Comparison of ENCODE assay signal across 10 cellular contexts in the genomic region with DNA sequence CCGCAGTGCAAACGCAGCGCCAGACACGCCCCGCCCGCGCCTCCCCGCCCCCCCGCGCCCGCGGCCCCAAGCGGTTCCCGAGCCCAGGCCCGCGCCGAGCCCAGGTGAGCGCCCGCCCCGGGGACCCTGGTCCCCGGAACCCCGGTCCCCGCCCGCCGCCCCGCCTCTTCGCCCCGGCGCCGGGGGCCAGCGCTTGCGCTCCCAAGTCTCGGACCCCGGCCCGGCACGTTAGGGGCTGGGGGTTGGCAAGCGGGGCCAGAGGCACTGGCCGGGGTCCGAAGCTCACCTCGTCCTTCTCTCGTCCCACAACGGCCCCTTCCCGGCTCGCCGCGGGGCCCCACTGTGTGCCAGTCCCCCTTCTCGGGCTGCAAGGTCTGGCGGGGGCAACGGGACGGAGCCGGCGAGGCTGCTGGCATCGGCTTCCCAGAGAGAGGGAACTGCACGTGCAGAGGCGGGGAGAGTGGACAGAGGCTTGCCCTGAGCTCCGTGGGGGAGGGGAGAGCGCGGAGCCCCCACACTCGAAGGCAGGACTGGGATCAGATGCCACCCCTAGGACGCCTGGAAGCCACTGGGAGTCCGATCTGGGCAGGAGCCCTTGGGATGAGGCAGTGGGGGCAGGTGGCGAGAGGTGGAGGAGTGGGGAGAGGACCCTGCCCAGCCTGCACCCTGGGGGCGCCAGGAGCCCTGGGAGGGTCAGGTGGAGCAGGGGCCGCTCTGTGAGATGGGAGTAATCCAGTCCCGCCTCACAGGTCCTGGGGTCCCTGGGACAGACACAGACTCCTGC. TPM values are rescaled to one million over a fixed set of nuclear protein-coding genes. Genes with fewer than 3 reads are reported as not detected.
DNase-seq lines count a peak whose midpoint lies in the region; ATAC-seq, FAIRE-seq and TF ChIP-seq lines count a peak whose summit lies in the region.
"Had no signal": no experiment of that assay in that cellular context is flagged by ENCODE, and none has a peak within 500 bp of the region (broad histone marks: within the 10 kb centered on the region; RNA-seq: fewer than 3 reads in every experiment).

No MANE protein-coding gene starts in this region.

- H3K4me1 Mint-ChIP-seq in stimulated activated naive CD8-positive, alpha-beta T cell treated with anti-CD3 and anti-CD28 coated beads, Interleukin-15, Interleukin-2, amounts not matched to agents 100 ng/mL and 50 ng/mL, for 24 hours (ENCODE audit: low read depth): peaks cover 16% of the 10 kb centered on the region

- in situ Hi-C loops in HepG2 (cut with HindIII; ENCODE audit: extremely low pct_ligation_motif_present, low pct_unique_long_range_greater_than_20kb): no loop called here

- H3K4me2 ChIP-seq in HepG2 (ENCODE audit: low read depth, low read length): peak overlapping the region; percentile 86

- H3K4me3 ChIP-seq in HUES6 (ENCODE audit: low read depth, low read length): peak overlapping the region; percentile 51
- no peak overlapping the region for H3K4me3 ChIP-seq in body of pancreas
- H3K4me3 ChIP-seq in HepG2 (replicated peaks in 1 of 3; ENCODE audit: insufficient read depth in 1 of 3, low read depth in 2 of 3, low read length in 3 of 3): peak overlapping the region; percentile 60 to 72 (median 64)

- ATAC-seq in body of pancreas: peak; percentile 54
- peak; percentile 10 for ATAC-seq in HepG2
- ATAC-seq in HG03520 (IDR thresholded peaks at IDR 0.05; ENCODE audit: unreplicated experiment): no peak
- no peak for ATAC-seq in GM18498 (IDR thresholded peaks at IDR 0.05; ENCODE audit: unreplicated experiment)
- ATAC-seq in GM18519 (IDR thresholded peaks at IDR 0.05; ENCODE audit: low FRiP score, unreplicated experiment): no peak

- H3K27ac ChIP-seq in HUES6 (ENCODE audit: low read depth, low read length) (no peak overlapping the region), body of pancreas (no peak overlapping the region), HepG2 (ENCODE audit: extremely low read length, insufficient read depth, low read length) (peak overlapping the region; percentile 50)
- H3K27ac ChIP-seq: epithelial cell of prostate had no signal

- TF ChIP-seq EP300 in HepG2 (IDR thresholded peaks at IDR 0.05; ENCODE audit: low read depth in 2 of 2, low read length in 2 of 2) (no peak), HepG2 (CRISPR knock-in tag; IDR thresholded peaks at IDR 0.05; ENCODE audit: borderline replicate concordance) (no peak)

- H3K9ac ChIP-seq in HUES6 (ENCODE audit: low read length) (no peak overlapping the region), HepG2 (ENCODE audit: insufficient read depth, low read depth, low read length) (peak overlapping the region; percentile 70)

- CTCF ChIA-PET in HepG2 (lab: Yijun Ruan, JAX; ENCODE audit: low intra/inter-chr PET ratio, low total read pairs): no interaction called here

- TF ChIP-seq RAD21 in HepG2 (CRISPR knock-in tag; IDR thresholded peaks at IDR 0.05): no peak; the same call in 1 of the 2 replicates

- H3K9me3 ChIP-seq in HUES6 (ENCODE audit: control insufficient read depth, insufficient read depth, low read depth, low read length) (no peaks in the 10 kb centered on the region), body of pancreas (no peaks in the 10 kb centered on the region), HepG2 (ENCODE audit: low read length) (no peaks in the 10 kb centered on the region)

- peaks cover 4% of the 10 kb centered on the region for H3K79me2 ChIP-seq in HepG2 (ENCODE audit: insufficient read depth, low read length)

- BruUV-seq in HepG2 (replicated peaks; lab: Mats Ljungman, UMichigan): no TSS peak

- POLR2A ChIA-PET in HepG2 (lab: Yijun Ruan, JAX): interaction anchor here (1.1 to 3.9 kb wide), 2 partner anchors 16 to 38 kb away, joined by 3 to 33 read pairs; partner anchors contain the start of gene LZTR1

- peak overlapping the region; percentile 7 for H3K4me3 Mint-ChIP-seq in stimulated activated naive CD8-positive, alpha-beta T cell treated with anti-CD3 and anti-CD28 coated beads, Interleukin-15, Interleukin-2, amounts not matched to agents 100 ng/mL and 50 ng/mL, for 24 hours

- H3K36me3 ChIP-seq in HUES6 (ENCODE audit: control insufficient read depth, insufficient read depth, low read length): no peaks in the 10 kb centered on the region
- no peaks in the 10 kb centered on the region for H3K36me3 ChIP-seq in body of pancreas (replicated peaks in 1 of 2; ENCODE audit: insufficient read depth in 1 of 2, low read depth in 2 of 2)
- H3K36me3 ChIP-seq in HepG2 (replicated peaks in 1 of 2; ENCODE audit: control insufficient read depth in 1 of 2, insufficient read depth in 2 of 2, low read length in 2 of 2): no peaks in the 10 kb centered on the region

- TF ChIP-seq CTCF in body of pancreas (IDR thresholded peaks at IDR 0.05) (no peak), HepG2 (CRISPR knock-in tag; IDR thresholded peaks at IDR 0.05) (0 out of 2 replicates have a peak, but pooled peaks have one; percentile 2)

- no peaks in the 10 kb centered on the region for H4K20me1 ChIP-seq in HepG2 (ENCODE audit: insufficient read depth, low read length)

- FAIRE-seq in HepG2 (lab: Jason Lieb, UNC): no peak
- FAIRE-seq: GM18507 had no signal

- H3K36me3 Mint-ChIP-seq in stimulated activated naive CD8-positive, alpha-beta T cell treated with anti-CD3 and anti-CD28 coated beads, Interleukin-15, Interleukin-2, amounts not matched to agents 100 ng/mL and 50 ng/mL, for 24 hours (ENCODE audit: low read depth): no peaks in the 10 kb centered on the region

- H3K27ac Mint-ChIP-seq in stimulated activated naive CD8-positive, alpha-beta T cell treated with anti-CD3 and anti-CD28 coated beads, Interleukin-15, Interleukin-2, amounts not matched to agents 100 ng/mL and 50 ng/mL, for 24 hours: no peak overlapping the region

- no peaks in the 10 kb centered on the region for H3K9me3 Mint-ChIP-seq in stimulated activated naive CD8-positive, alpha-beta T cell treated with anti-CD3 and anti-CD28 coated beads, Interleukin-15, Interleukin-2, amounts not matched to agents 100 ng/mL and 50 ng/mL, for 24 hours

- H3K27me3 ChIP-seq in HUES6 (ENCODE audit: control insufficient read depth, insufficient read depth, low read length) (peaks cover 78% of the 10 kb centered on the region), body of pancreas (peaks cover 0 to 3% of the 10 kb centered on the region in 2 donors), HepG2 (ENCODE audit: control insufficient read depth in 1 of 2, insufficient read depth in 2 of 2, low read length in 2 of 2) (no peaks in the 10 kb centered on the region)

- peaks cover 10% of the 10 kb centered on the region for H3K27me3 Mint-ChIP-seq in stimulated activated naive CD8-positive, alpha-beta T cell treated with anti-CD3 and anti-CD28 coated beads, Interleukin-15, Interleukin-2, amounts not matched to agents 100 ng/mL and 50 ng/mL, for 24 hours

- H2AFZ ChIP-seq in HepG2 (ENCODE audit: low read length): no peak overlapping the region

- DNase-seq in body of pancreas (peak in 1 of 4 donors; percentile 38), HepG2 (ENCODE audit: low spot score) (no peak)
- DNase-seq: NCI-H510A had no signal

- TF ChIP-seq POLR2A in body of pancreas (IDR thresholded peaks at IDR 0.05) (no peak), HepG2 (IDR thresholded peaks at IDR 0.05; ENCODE audit: insufficient read depth in 1 of 2, low read depth in 2 of 2, low read length in 2 of 2) (no peak)

- intact Hi-C loops in body of pancreas (cut with DNase I) (loop anchor here (10.0 kb wide), 2 partner anchors 50 kb away; partner anchors contain the start of genes CRKL and P2RX6), HepG2 (cut with micrococcal nuclease; ENCODE audit: unreplicated experiment) (no loop called here)

- H3K4me1 ChIP-seq in HUES6 (ENCODE audit: control insufficient read depth, insufficient read depth, low read length): peaks cover 13% of the 10 kb centered on the region
- H3K4me1 ChIP-seq in body of pancreas: peaks cover 11% of the 10 kb centered on the region
- peaks cover 56% of the 10 kb centered on the region for H3K4me1 ChIP-seq in HepG2 (ENCODE audit: insufficient read depth, low read length)

- 6 to 16% methylated on average over 8 to 37 of the region's 65 CpGs for WGBS in body of pancreas, 2 donors
- WGBS in HepG2 (ENCODE audit: low lambda C conversion rate): 5% methylated on average over 8 of the region's 65 CpGs

RNA-seq across cellular contexts. Expression of gene AIFM3, which starts 1.8 kb away (rescaled TPM):
- total RNA-seq in body of pancreas: 1 to 10 TPM in 1 of 2 donors, under 1 TPM in 1; 0.78 to 3.0 TPM
- 11.0 and 15.3 TPM in 2 replicates for total RNA-seq in HepG2 (2016; rRNA removed; fragmentation: Illumina TruSeq; extraction: Trizol)
- total RNA-seq in HepG2 (2016; cell fraction: cytosol; rRNA removed; fragmentation: Illumina TruSeq; extraction: Trizol; ENCODE audit: low read depth): 11.0 and 11.3 TPM in 2 replicates
- total RNA-seq in HepG2 (2016; cell fraction: insoluble cytoplasmic fraction; rRNA removed; fragmentation: Illumina TruSeq; extraction: Trizol): 8.7 and 17.7 TPM in 2 replicates
- 18.9 and 20.5 TPM in 2 replicates for total RNA-seq in HepG2 (2016; cell fraction: membrane; rRNA removed; fragmentation: Illumina TruSeq; extraction: Trizol)
- 17.3 and 19.2 TPM in 2 replicates for total RNA-seq in HepG2 (2016; cell fraction: nucleus; rRNA removed; fragmentation: Illumina TruSeq; extraction: Trizol)
- polyA plus RNA-seq in HepG2 (2011; rRNA removed): 9.0 and 12.0 TPM in 2 replicates
- 9.9 and 12.9 TPM in 2 replicates for polyA plus RNA-seq in HepG2 (2011; cell fraction: cytosol; rRNA removed)
- polyA plus RNA-seq in HepG2 (2011; cell fraction: nucleus; rRNA removed): 124 and 135 TPM in 2 replicates
- polyA plus RNA-seq in HepG2 (2012): 9.3 and 10.2 TPM in 2 replicates
- polyA plus RNA-seq in HepG2 (2016; cell fraction: cytosol; fragmentation: Illumina TruSeq; extraction: Trizol; ENCODE audit: low read depth): 9.8 and 11.5 TPM in 2 replicates
- 8.2 and 11.1 TPM in 2 replicates for polyA plus RNA-seq in HepG2 (2016; cell fraction: insoluble cytoplasmic fraction; fragmentation: Illumina TruSeq; extraction: Trizol; ENCODE audit: low read depth)
- 16.8 and 17.1 TPM in 2 replicates for polyA plus RNA-seq in HepG2 (2016; cell fraction: membrane; fragmentation: Illumina TruSeq; extraction: Trizol; ENCODE audit: low read depth)
- polyA plus RNA-seq in HepG2 (2016; cell fraction: nucleus; fragmentation: Illumina TruSeq; extraction: Trizol; ENCODE audit: insufficient read depth, low read depth): 45.0 and 47.7 TPM in 2 replicates
- polyA minus RNA-seq in HepG2 (2011; rRNA and poly(A)+ RNA removed; ENCODE audit: low replicate concordance): 0.07 and 13.9 TPM in 2 replicates
- 6.5 and 6.6 TPM in 2 replicates for polyA minus RNA-seq in HepG2 (2011; cell fraction: cytosol; rRNA and poly(A)+ RNA removed)
- polyA minus RNA-seq in HepG2 (2011; cell fraction: nucleus; rRNA and poly(A)+ RNA removed): 18.9 and 19.3 TPM in 2 replicates

RNA-seq across cellular contexts. Expression of gene LZTR1, which starts 16.8 kb away (rescaled TPM):
- 10 to 100 TPM; 25.7 to 66.9 TPM for total RNA-seq in body of pancreas
- total RNA-seq in HepG2 (2016; rRNA removed; fragmentation: Illumina TruSeq; extraction: Trizol): 12.0 and 22.4 TPM in 2 replicates
- total RNA-seq in HepG2 (2016; cell fraction: cytosol; rRNA removed; fragmentation: Illumina TruSeq; extraction: Trizol; ENCODE audit: low read depth): 6.7 and 7.2 TPM in 2 replicates
- 11.0 and 24.0 TPM in 2 replicates for total RNA-seq in HepG2 (2016; cell fraction: insoluble cytoplasmic fraction; rRNA removed; fragmentation: Illumina TruSeq; extraction: Trizol)
- total RNA-seq in HepG2 (2016; cell fraction: membrane; rRNA removed; fragmentation: Illumina TruSeq; extraction: Trizol): 7.2 and 7.5 TPM in 2 replicates
- 24.0 and 31.5 TPM in 2 replicates for total RNA-seq in HepG2 (2016; cell fraction: nucleus; rRNA removed; fragmentation: Illumina TruSeq; extraction: Trizol)
- polyA plus RNA-seq in HepG2 (2011; rRNA removed): 21.8 and 36.0 TPM in 2 replicates
- polyA plus RNA-seq in HepG2 (2011; cell fraction: cytosol; rRNA removed): 7.8 and 11.5 TPM in 2 replicates
- polyA plus RNA-seq in HepG2 (2011; cell fraction: nucleus; rRNA removed): 218 and 255 TPM in 2 replicates
- polyA plus RNA-seq in HepG2 (2012): 16.0 and 20.8 TPM in 2 replicates
- polyA plus RNA-seq in HepG2 (2016; cell fraction: cytosol; fragmentation: Illumina TruSeq; extraction: Trizol; ENCODE audit: low read depth): 1.7 and 1.9 TPM in 2 replicates
- 10.7 and 13.3 TPM in 2 replicates for polyA plus RNA-seq in HepG2 (2016; cell fraction: insoluble cytoplasmic fraction; fragmentation: Illumina TruSeq; extraction: Trizol; ENCODE audit: low read depth)
- 3.5 and 4.4 TPM in 2 replicates for polyA plus RNA-seq in HepG2 (2016; cell fraction: membrane; fragmentation: Illumina TruSeq; extraction: Trizol; ENCODE audit: low read depth)
- 85.8 and 92.2 TPM in 2 replicates for polyA plus RNA-seq in HepG2 (2016; cell fraction: nucleus; fragmentation: Illumina TruSeq; extraction: Trizol; ENCODE audit: insufficient read depth, low read depth)
- 28.9 and 51.0 TPM in 2 replicates for polyA minus RNA-seq in HepG2 (2011; rRNA and poly(A)+ RNA removed; ENCODE audit: low replicate concordance)
- polyA minus RNA-seq in HepG2 (2011; cell fraction: cytosol; rRNA and poly(A)+ RNA removed): 12.1 and 13.7 TPM in 2 replicates
- polyA minus RNA-seq in HepG2 (2011; cell fraction: nucleus; rRNA and poly(A)+ RNA removed): 71.7 and 79.9 TPM in 2 replicates

RNA-seq across cellular contexts. Expression of gene THAP7, which starts 36.6 kb away (rescaled TPM):
- 10 to 100 TPM; 17.1 to 20.2 TPM for total RNA-seq in body of pancreas
- 20.4 and 25.5 TPM in 2 replicates for total RNA-seq in HepG2 (2016; rRNA removed; fragmentation: Illumina TruSeq; extraction: Trizol)
- total RNA-seq in HepG2 (2016; cell fraction: cytosol; rRNA removed; fragmentation: Illumina TruSeq; extraction: Trizol; ENCODE audit: low read depth): 10.9 and 13.4 TPM in 2 replicates
- total RNA-seq in HepG2 (2016; cell fraction: insoluble cytoplasmic fraction; rRNA removed; fragmentation: Illumina TruSeq; extraction: Trizol): 22.1 and 23.8 TPM in 2 replicates
- total RNA-seq in HepG2 (2016; cell fraction: membrane; rRNA removed; fragmentation: Illumina TruSeq; extraction: Trizol): 19.2 and 23.3 TPM in 2 replicates
- 18.4 and 19.1 TPM in 2 replicates for total RNA-seq in HepG2 (2016; cell fraction: nucleus; rRNA removed; fragmentation: Illumina TruSeq; extraction: Trizol)
- 13.0 and 16.4 TPM in 2 replicates for polyA plus RNA-seq in HepG2 (2011; rRNA removed)
- 11.4 and 17.5 TPM in 2 replicates for polyA plus RNA-seq in HepG2 (2011; cell fraction: cytosol; rRNA removed)
- polyA plus RNA-seq in HepG2 (2011; cell fraction: nucleus; rRNA removed): 53.1 and 55.7 TPM in 2 replicates
- polyA plus RNA-seq in HepG2 (2012): 7.6 and 9.2 TPM in 2 replicates
- 11.6 and 14.4 TPM in 2 replicates for polyA plus RNA-seq in HepG2 (2016; cell fraction: cytosol; fragmentation: Illumina TruSeq; extraction: Trizol; ENCODE audit: low read depth)
- polyA plus RNA-seq in HepG2 (2016; cell fraction: insoluble cytoplasmic fraction; fragmentation: Illumina TruSeq; extraction: Trizol; ENCODE audit: low read depth): 22.2 and 26.6 TPM in 2 replicates
- 17.6 and 24.0 TPM in 2 replicates for polyA plus RNA-seq in HepG2 (2016; cell fraction: membrane; fragmentation: Illumina TruSeq; extraction: Trizol; ENCODE audit: low read depth)
- polyA plus RNA-seq in HepG2 (2016; cell fraction: nucleus; fragmentation: Illumina TruSeq; extraction: Trizol; ENCODE audit: insufficient read depth, low read depth): 42.7 and 46.0 TPM in 2 replicates
- 19.9 and 30.3 TPM in 2 replicates for polyA minus RNA-seq in HepG2 (2011; rRNA and poly(A)+ RNA removed; ENCODE audit: low replicate concordance)
- 6.9 and 7.9 TPM in 2 replicates for polyA minus RNA-seq in HepG2 (2011; cell fraction: cytosol; rRNA and poly(A)+ RNA removed)
- 34.2 and 38.9 TPM in 2 replicates for polyA minus RNA-seq in HepG2 (2011; cell fraction: nucleus; rRNA and poly(A)+ RNA removed)

RNA-seq across cellular contexts. Expression of gene CRKL, which starts 48.1 kb away (rescaled TPM):
- 10 to 100 TPM; 18.2 to 25.4 TPM for total RNA-seq in body of pancreas
- total RNA-seq in HepG2 (2016; rRNA removed; fragmentation: Illumina TruSeq; extraction: Trizol): 60.6 and 75.5 TPM in 2 replicates
- 31.3 and 33.5 TPM in 2 replicates for total RNA-seq in HepG2 (2016; cell fraction: cytosol; rRNA removed; fragmentation: Illumina TruSeq; extraction: Trizol; ENCODE audit: low read depth)
- total RNA-seq in HepG2 (2016; cell fraction: insoluble cytoplasmic fraction; rRNA removed; fragmentation: Illumina TruSeq; extraction: Trizol): 61.8 and 67.5 TPM in 2 replicates
- total RNA-seq in HepG2 (2016; cell fraction: membrane; rRNA removed; fragmentation: Illumina TruSeq; extraction: Trizol): 27.3 and 27.5 TPM in 2 replicates
- 33.6 and 40.5 TPM in 2 replicates for total RNA-seq in HepG2 (2016; cell fraction: nucleus; rRNA removed; fragmentation: Illumina TruSeq; extraction: Trizol)
- 35.0 and 37.4 TPM in 2 replicates for polyA plus RNA-seq in HepG2 (2011; rRNA removed)
- 27.9 and 33.2 TPM in 2 replicates for polyA plus RNA-seq in HepG2 (2011; cell fraction: cytosol; rRNA removed)
- 28.4 and 33.0 TPM in 2 replicates for polyA plus RNA-seq in HepG2 (2011; cell fraction: nucleus; rRNA removed)
- 35.2 and 35.3 TPM in 2 replicates for polyA plus RNA-seq in HepG2 (2012)
- polyA plus RNA-seq in HepG2 (2016; cell fraction: cytosol; fragmentation: Illumina TruSeq; extraction: Trizol; ENCODE audit: low read depth): 1.8 and 2.0 TPM in 2 replicates
- polyA plus RNA-seq in HepG2 (2016; cell fraction: insoluble cytoplasmic fraction; fragmentation: Illumina TruSeq; extraction: Trizol; ENCODE audit: low read depth): 51.7 and 54.5 TPM in 2 replicates
- polyA plus RNA-seq in HepG2 (2016; cell fraction: membrane; fragmentation: Illumina TruSeq; extraction: Trizol; ENCODE audit: low read depth): 8.2 and 8.3 TPM in 2 replicates
- polyA plus RNA-seq in HepG2 (2016; cell fraction: nucleus; fragmentation: Illumina TruSeq; extraction: Trizol; ENCODE audit: insufficient read depth, low read depth): 43.1 and 45.5 TPM in 2 replicates
- polyA minus RNA-seq in HepG2 (2011; rRNA and poly(A)+ RNA removed; ENCODE audit: low replicate concordance): 24.4 and 79.1 TPM in 2 replicates
- 48.4 and 52.7 TPM in 2 replicates for polyA minus RNA-seq in HepG2 (2011; cell fraction: cytosol; rRNA and poly(A)+ RNA removed)
- 20.6 and 30.0 TPM in 2 replicates for polyA minus RNA-seq in HepG2 (2011; cell fraction: nucleus; rRNA and poly(A)+ RNA removed)

RNA-seq across cellular contexts. Expression of gene P2RX6, which starts 49.7 kb away (rescaled TPM):
- total RNA-seq in body of pancreas (not detected), HepG2 (2016; rRNA removed; fragmentation: Illumina TruSeq; extraction: Trizol) (0.04 TPM in 1 of 2 replicates, not detected in the other)
- total RNA-seq in HepG2 (2016; cell fraction: cytosol; rRNA removed; fragmentation: Illumina TruSeq; extraction: Trizol; ENCODE audit: low read depth): not detected in 2 replicates
- not detected in 2 replicates for total RNA-seq in HepG2 (2016; cell fraction: insoluble cytoplasmic fraction; rRNA removed; fragmentation: Illumina TruSeq; extraction: Trizol)
- not detected in 2 replicates for total RNA-seq in HepG2 (2016; cell fraction: membrane; rRNA removed; fragmentation: Illumina TruSeq; extraction: Trizol)
- total RNA-seq in HepG2 (2016; cell fraction: nucleus; rRNA removed; fragmentation: Illumina TruSeq; extraction: Trizol): not detected in 2 replicates
- polyA plus RNA-seq in HepG2 (2011; rRNA removed): 0.12 and 0.20 TPM in 2 replicates
- 0.06 and 0.19 TPM in 2 replicates for polyA plus RNA-seq in HepG2 (2011; cell fraction: cytosol; rRNA removed)
- 0.66 and 1.2 TPM in 2 replicates for polyA plus RNA-seq in HepG2 (2011; cell fraction: nucleus; rRNA removed)
- polyA plus RNA-seq in HepG2 (2012): 0.07 and 0.25 TPM in 2 replicates
- not detected in 2 replicates for polyA plus RNA-seq in HepG2 (2016; cell fraction: cytosol; fragmentation: Illumina TruSeq; extraction: Trizol; ENCODE audit: low read depth)
- polyA plus RNA-seq in HepG2 (2016; cell fraction: insoluble cytoplasmic fraction; fragmentation: Illumina TruSeq; extraction: Trizol; ENCODE audit: low read depth): not detected in 2 replicates
- not detected in 2 replicates for polyA plus RNA-seq in HepG2 (2016; cell fraction: membrane; fragmentation: Illumina TruSeq; extraction: Trizol; ENCODE audit: low read depth)
- not detected in 2 replicates for polyA plus RNA-seq in HepG2 (2016; cell fraction: nucleus; fragmentation: Illumina TruSeq; extraction: Trizol; ENCODE audit: insufficient read depth, low read depth)
- polyA minus RNA-seq in HepG2 (2011; rRNA and poly(A)+ RNA removed; ENCODE audit: low replicate concordance): 0.46 and 5.4 TPM in 2 replicates
- polyA minus RNA-seq in HepG2 (2011; cell fraction: cytosol; rRNA and poly(A)+ RNA removed): not detected in 2 replicates
- polyA minus RNA-seq in HepG2 (2011; cell fraction: nucleus; rRNA and poly(A)+ RNA removed): 0.50 TPM in 1 of 2 replicates, not detected in the other

Comparison
In these comparisons a context has a peak if more than half of its experiments do, and no peak if none do; other contexts are left out.
1. H3K4me3 ChIP-seq: peak in HUES6 (single experiment) and HepG2 (3 of 3); none in body of pancreas (0 of 2).
2. ATAC-seq: peak in body of pancreas (single experiment) and HepG2 (single experiment); none in HG03520 (single experiment), GM18498 (single experiment) and GM18519 (single experiment).